ENCODE assay signal across 8 cellular contexts in genomic region chr1:12617901-12618660, GRCh38. TPM values are rescaled to one million over a fixed set of nuclear protein-coding genes. Genes with fewer than 3 reads are reported as not detected.
DNase-seq lines count a peak whose midpoint lies in the region; TF ChIP-seq lines count a peak whose summit lies in the region.

Gene DHRS3 (minus strand): TSS chr1:12618210. CDS start chr1:12617348, 862 bp downstream.

- intact Hi-C loops in OCI-LY7 (cut with micrococcal nuclease; ENCODE audit: unreplicated experiment): no loop called here

- CTCF ChIA-PET in OCI-LY7 (lab: Charles Lee; ENCODE audit: unreplicated experiment): interaction anchor here (0.6 kb wide), 1 partner anchor 34 kb away, joined by 3 read pairs; no protein-coding TSS in a partner anchor

- no peaks in the 10 kb centered on the region for H3K4me1 ChIP-seq in OCI-LY7 (ENCODE audit: insufficient read depth, low read length, poor library complexity, severe bottlenecking)

- no peaks in the 10 kb centered on the region for H3K9me3 Mint-ChIP-seq in nephron

- peak within 1 kb of the TSS; percentile 98 to 100 (median 99) for H3K4me3 Mint-ChIP-seq in nephron

- no peaks in the 10 kb centered on the region for H3K79me2 ChIP-seq in OCI-LY7 (ENCODE audit: insufficient read depth, low read depth, low read length)

- DNase-seq in DMS114 treated with DMSO at 0.1 percent for 48 hours (lab: John Stamatoyannopoulos, UW; ENCODE audit: unreplicated experiment): peak; percentile 42
- DNase-seq in HPDE6-E6E7 (ENCODE audit: extremely low spot score): peak; percentile 97
- peak; percentile 76 for DNase-seq in RPMI7951 (ENCODE audit: low read depth)
- peak; percentile 34 for DNase-seq in activated gamma-delta T cell treated with anti-CD3 and anti-CD28 coated beads, Interleukin-2, amount 50 U/mL, for 16 hours (ENCODE audit: low read depth)
- DNase-seq in fibroblast of villous mesenchyme (ENCODE audit: low read depth): peak; percentile 88
- DNase-seq in superior temporal gyrus (ENCODE audit: extremely low spot score): peak; percentile 46
- no peak for DNase-seq in OCI-LY7 (ENCODE audit: low spot score)

- H3K4me3 ChIP-seq in fibroblast of villous mesenchyme (ENCODE audit: low read depth, low read length) (peak within 1 kb of the TSS; percentile 74), OCI-LY7 (ENCODE audit: low read depth, low read length, poor library complexity, severe bottlenecking) (no peak within 1 kb of the TSS)

- H2AFZ ChIP-seq in OCI-LY7 (ENCODE audit: low read length): no peak within 1 kb of the TSS

- H3K36me3 ChIP-seq in OCI-LY7 (ENCODE audit: insufficient read depth, low read length): no peaks in the 10 kb centered on the region

- no peak within 1 kb of the TSS for H3K27ac ChIP-seq in OCI-LY7 (ENCODE audit: low read depth, low read length, poor library complexity, severe bottlenecking)

- no peaks in the 10 kb centered on the region for H3K9me3 ChIP-seq in OCI-LY7 (ENCODE audit: low read length)

- POLR2A ChIA-PET in OCI-LY7 (lab: Charles Lee): interaction anchor here (0.6 kb wide), 2 partner anchors 13 to 317 kb away, joined by 3 to 4 read pairs; no protein-coding TSS in a partner anchor

- peak within 1 kb of the TSS; percentile 96 to 100 (median 99) for H3K27ac Mint-ChIP-seq in nephron

- no peaks in the 10 kb centered on the region for H3K9me2 ChIP-seq in OCI-LY7 (ENCODE audit: insufficient read depth, low read length)

- peaks cover 19% of the 10 kb centered on the region for H3K36me3 Mint-ChIP-seq in nephron (ENCODE audit: low read depth)

- TF ChIP-seq CTCF in fibroblast of villous mesenchyme (IDR thresholded peaks at IDR 0.05; ENCODE audit: insufficient read depth, low read depth, low read length) (no peak), nephron (IDR thresholded peaks at IDR 0.05; ENCODE audit: unreplicated experiment in 3 of 3) (no peak), OCI-LY7 (conservative IDR thresholded peaks at IDR 0.05; ENCODE audit: low read length) (no peak)

- H3K4me2 ChIP-seq in OCI-LY7 (ENCODE audit: low read length): no peak within 1 kb of the TSS

- BruUV-seq in OCI-LY7 (replicated peaks; lab: Mats Ljungman, UMichigan): no TSS peak

- peaks cover 3% of the 10 kb centered on the region for H3K27me3 Mint-ChIP-seq in nephron (ENCODE audit: low read depth)

- peaks cover 61% of the 10 kb centered on the region for H3K4me1 Mint-ChIP-seq in nephron

- H4K20me1 ChIP-seq in OCI-LY7 (ENCODE audit: insufficient read depth, low read length): no peaks in the 10 kb centered on the region

RNA-seq across cellular contexts. Expression of gene DHRS3, which starts in this region (rescaled TPM):
- total RNA-seq in RPMI7951 (2014; rRNA removed; shearing (Covaris generic)): 22.5 and 28.8 TPM in 2 replicates
- 84.1 and 137 TPM in 2 replicates for total RNA-seq in fibroblast of villous mesenchyme
- not detected in 2 replicates for total RNA-seq in OCI-LY7 (2014; rRNA removed; shearing (Covaris generic))
- not detected in 2 replicates for total RNA-seq in OCI-LY7 (2022)

Comparison
In these comparisons a context has a peak if more than half of its experiments do, and no peak if none do; other contexts are left out.
1. RNA of gene DHRS3 (total RNA-seq): 84.1 to 137 TPM in fibroblast of villous mesenchyme and 22.5 to 28.8 TPM in RPMI7951; not detected in OCI-LY7; every median in the first group is over 10 times any median in the second.